19 cellular contexts compared by ENCODE assay signal in the genomic region with DNA sequence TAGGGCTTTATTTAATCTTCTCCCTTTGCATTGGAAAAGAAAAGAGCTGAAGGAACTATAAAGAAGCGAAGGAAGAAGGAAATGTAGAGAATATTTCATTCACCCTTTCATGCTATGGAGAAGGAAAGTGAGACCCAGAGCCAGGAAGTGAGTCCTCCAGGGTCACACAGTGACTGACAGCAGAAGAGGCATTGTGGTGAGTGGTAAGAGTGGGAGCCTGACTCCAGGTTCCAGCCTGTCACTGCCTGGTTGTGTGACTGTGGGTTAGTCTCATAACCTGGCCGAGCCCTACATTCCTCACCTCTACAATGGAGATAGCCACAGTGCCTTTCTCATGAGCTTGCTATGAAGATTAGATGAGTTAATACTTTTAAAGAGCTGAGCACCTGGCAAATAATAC.
"Had no signal": no experiment of that assay in that cellular context is flagged by ENCODE, and none has a peak within 500 bp of the region (broad histone marks: within the 10 kb centered on the region; RNA-seq: fewer than 3 reads in every experiment).

No MANE protein-coding gene starts in this region.

- H3K9me3 ChIP-seq: mucosa of descending colon, prostate gland, right lobe of liver had no signal

- ATAC-seq: esophagus mucosa; left cardiac atrium; mucosa of descending colon; naive thymus-derived CD8-positive, alpha-beta T cell; right lobe of liver had no signal

- H3K36me3 ChIP-seq: prostate gland, right lobe of liver, uterus had no signal

- H3K4me3 ChIP-seq: lung, mucosa of descending colon, prostate gland, right lobe of liver, uterus had no signal

- H3K27me3 ChIP-seq: right lobe of liver, uterus had no signal

- H3K27ac ChIP-seq: prostate gland, right lobe of liver, uterus had no signal

- DNase-seq: activated B cell treated with CpG ODN at 0.5 μM for 24 hours; activated CD4-positive, alpha-beta T cell treated with anti-CD3 and anti-CD28 coated beads, Interleukin-2, amount 10 ng/mL, durations not matched to agents 7 days and 5 days; activated effector memory CD4-positive, alpha-beta T cell treated with Interleukin-2 at 50 U/mL for 16 hours; activated T-cell treated with anti-CD3 and anti-CD28 coated beads, Interleukin-2, amount 50 U/mL, for 24 hours; aorta; immature natural killer cell; left cardiac atrium; mucosa of descending colon; naive thymus-derived CD8-positive, alpha-beta T cell; occipital lobe; right lobe of liver; stimulated activated CD4-positive, alpha-beta T cell treated with anti-CD3 and anti-CD28 coated beads, Interleukin-2, amount 100 ng/mL, for 48 hours; stimulated activated naive CD4-positive, alpha-beta T cell treated with Interleukin-2 at 50 U/mL for 16 hours; uterus had no signal

- H3K27ac Mint-ChIP-seq: activated B cell treated with CpG ODN at 0.5 μM for 24 hours; activated CD4-positive, alpha-beta T cell treated with anti-CD3 and anti-CD28 coated beads, Interleukin-2, amount 10 ng/mL, durations not matched to agents 7 days and 5 days; activated naive CD8-positive, alpha-beta T cell; activated T-cell treated with anti-CD3 and anti-CD28 coated beads, Interleukin-2, amount 50 U/mL, for 24 hours; immature natural killer cell; T-helper 1 cell treated with Interleukin-12 subunit alpha and Interleukin-12 subunit beta and Interleukin-4 antibody, amounts not matched to agents 30 μg/mL and 1 μg/mL, for 36 hours had no signal

- H3K36me3 Mint-ChIP-seq: activated naive CD8-positive, alpha-beta T cell; immature natural killer cell had no signal

- H3K4me3 Mint-ChIP-seq: activated B cell treated with CpG ODN at 0.5 μM for 24 hours; activated CD4-positive, alpha-beta T cell treated with anti-CD3 and anti-CD28 coated beads, Interleukin-2, amount 10 ng/mL, durations not matched to agents 7 days and 5 days; activated naive CD8-positive, alpha-beta T cell; activated T-cell treated with anti-CD3 and anti-CD28 coated beads, Interleukin-2, amount 50 U/mL, for 24 hours; immature natural killer cell; naive thymus-derived CD8-positive, alpha-beta T cell; T-helper 1 cell treated with Interleukin-12 subunit alpha and Interleukin-12 subunit beta and Interleukin-4 antibody, amounts not matched to agents 30 μg/mL and 1 μg/mL, for 36 hours had no signal

- H3K4me1 Mint-ChIP-seq: activated B cell treated with CpG ODN at 0.5 μM for 24 hours; activated CD4-positive, alpha-beta T cell treated with anti-CD3 and anti-CD28 coated beads, Interleukin-2, amount 10 ng/mL, durations not matched to agents 7 days and 5 days; immature natural killer cell; naive thymus-derived CD8-positive, alpha-beta T cell had no signal

- H3K4me1 ChIP-seq: prostate gland, right lobe of liver, uterus had no signal
